33 cellular contexts compared by ENCODE assay signal in genomic region chr4:125832161-125832560, GRCh38.
"Had no signal": no experiment of that assay in that cellular context is flagged by ENCODE, and none has a peak within 500 bp of the region (broad histone marks: within the 10 kb centered on the region; RNA-seq: fewer than 3 reads in every experiment).

No MANE protein-coding gene starts in this region.

- H3K36me3 ChIP-seq: adrenal gland, ascending aorta, breast epithelium, cardiac muscle cell, colonic mucosa, esophagus muscularis mucosa, WERI-Rb-1 had no signal

- H3K27me3 ChIP-seq: adrenal gland, ascending aorta, breast epithelium, cardiac muscle cell, colonic mucosa, dorsolateral prefrontal cortex, esophagus muscularis mucosa had no signal

- H3K27ac ChIP-seq: adrenal gland, ascending aorta, breast epithelium, cardiac muscle cell, colonic mucosa, dorsolateral prefrontal cortex, esophagus muscularis mucosa, WERI-Rb-1 had no signal

- ATAC-seq: activated CD4-positive, CD25-positive, alpha-beta regulatory T cell treated with anti-CD3 and anti-CD28 coated beads, Interleukin-2, amount 50 U/mL, for 24 hours; activated CD8-positive, alpha-beta T cell treated with anti-CD3 and anti-CD28 coated beads for 36 hours; activated naive CD8-positive, alpha-beta T cell treated with anti-CD3 and anti-CD28 coated beads, Interleukin-2, amount 50 U/mL, for 24 hours; activated T-cell treated with anti-CD3 and anti-CD28 coated beads, Interleukin-2, amount 50 U/mL, for 4 hours; activated T-helper 17 cell treated with anti-CD3 and anti-CD28 coated beads, Interleukin-2, amount 50 U/mL, for 72 hours; effector memory CD8-positive, alpha-beta T cell; T-helper 17 cell had no signal

- H3K9me3 ChIP-seq: adrenal gland, ascending aorta, breast epithelium, colonic mucosa, esophagus muscularis mucosa had no signal

- DNase-seq: activated B cell treated with CpG ODN at 0.5 μM for 24 hours; activated CD4-positive, alpha-beta T cell treated with anti-CD3 and anti-CD28 coated beads for 48 hours; activated CD4-positive, alpha-beta T cell treated with anti-CD3 and anti-CD28 coated beads, Interleukin-2, amount 50 U/mL, for 1 hour; activated CD4-positive, alpha-beta T cell treated with anti-CD3 and anti-CD28 coated beads, Interleukin-2, amount 50 U/mL, for 48 hours; activated CD8-positive, alpha-beta memory T cell treated with anti-CD3 and anti-CD28 coated beads for 24 hours; activated CD8-positive, alpha-beta T cell treated with anti-CD3 and anti-CD28 coated beads for 36 hours; activated effector memory CD4-positive, alpha-beta T cell treated with Interleukin-2 at 50 U/mL for 16 hours; activated gamma-delta T cell treated with Interleukin-2 at 50 U/mL for 16 hours; activated naive CD4-positive, alpha-beta T cell treated with anti-CD3 and anti-CD28 coated beads, Interleukin-2, amount 50 U/mL, for 16 hours; activated naive CD4-positive, alpha-beta T cell treated with Interleukin-2 at 50 U/mL for 16 hours; activated naive CD8-positive, alpha-beta T cell treated with anti-CD3 and anti-CD28 coated beads for 36 hours; activated naive CD8-positive, alpha-beta T cell treated with anti-CD3 and anti-CD28 coated beads, Interleukin-2, amount 50 U/mL, for 24 hours; activated T-cell treated with anti-CD3 and anti-CD28 coated beads, Interleukin-2, amount 50 U/mL, for 4 hours; adrenal gland; central memory CD4-positive, alpha-beta T cell; cerebellar nuclear complex; colonic mucosa; dorsolateral prefrontal cortex; effector CD4-positive, alpha-beta T cell; effector memory CD8-positive, alpha-beta T cell; erythroblast; head of caudate nucleus; hippocampal formation; T-helper 1 cell; T-helper 17 cell; T1000; WERI-Rb-1 had no signal

- H3K4me3 ChIP-seq: adrenal gland, ascending aorta, breast epithelium, cardiac muscle cell, colonic mucosa, dorsolateral prefrontal cortex, esophagus muscularis mucosa had no signal

- H3K4me1 ChIP-seq: adrenal gland, ascending aorta, breast epithelium, colonic mucosa, esophagus muscularis mucosa had no signal
